ENCODE assay signal across 10 cellular contexts in genomic region chr2:157625311-157625710, GRCh38. TPM values are rescaled to one million over a fixed set of nuclear protein-coding genes. Genes with fewer than 3 reads are reported as not detected.
DNase-seq lines count a peak whose midpoint lies in the region; ATAC-seq lines count a peak whose summit lies in the region.
"Had no signal": no experiment of that assay in that cellular context is flagged by ENCODE, and none has a peak within 500 bp of the region (broad histone marks: within the 10 kb centered on the region; RNA-seq: fewer than 3 reads in every experiment).

No MANE protein-coding gene starts in this region.

- H3K27ac ChIP-seq in naive thymus-derived CD4-positive, alpha-beta T cell (ENCODE audit: low read depth, low read length) = peak overlapping the region; percentile 53
- H3K27ac ChIP-seq in right cardiac atrium (ENCODE audit: low read length) = no peak overlapping the region
- H3K27ac ChIP-seq: esophagus muscularis mucosa, pancreas had no signal

- intact Hi-C loops in naive thymus-derived CD4-positive, alpha-beta T cell (cut with micrococcal nuclease) = loop anchor here (1.0 to 10.0 kb wide), 13 partner anchors 8 to 1283 kb away; partner anchors contain the start of genes ACVR1 (in 1 of the 2), CCDC148 (in 1 of the 2) and PKP4 (in 1 of the 2)
- intact Hi-C loops in right cardiac atrium (cut with DNase I) = no loop called here

- ATAC-seq in activated CD8-positive, alpha-beta memory T cell treated with anti-CD3 and anti-CD28 coated beads, Interleukin-2, amount 10 ng/mL, durations not matched to agents 7 days and 5 days = peak; percentile 15
- peak; percentile 7 for ATAC-seq in activated naive CD8-positive, alpha-beta T cell treated with anti-CD3 and anti-CD28 coated beads, Interleukin-2, amount 50 U/mL, for 24 hours
- no peak for ATAC-seq in naive thymus-derived CD4-positive, alpha-beta T cell
- no peak for ATAC-seq in HG03025 (IDR thresholded peaks at IDR 0.05; ENCODE audit: low FRiP score, unreplicated experiment)
- ATAC-seq in right cardiac atrium = no peak
- ATAC-seq: pancreas had no signal

- H3K36me3 ChIP-seq in naive thymus-derived CD4-positive, alpha-beta T cell (ENCODE audit: control insufficient read depth in 2 of 3, insufficient read depth in 3 of 3, low read length in 3 of 3) = peaks cover 0 to 6% (median 0%) of the 10 kb centered on the region in 3 experiments
- H3K36me3 ChIP-seq: esophagus muscularis mucosa, pancreas had no signal

- no peak for DNase-seq in activated CD8-positive, alpha-beta memory T cell treated with anti-CD3 and anti-CD28 coated beads, Interleukin-2, amount 10 ng/mL, durations not matched to agents 7 days and 5 days
- DNase-seq in activated CD8-positive, alpha-beta memory T cell treated with anti-CD3 and anti-CD28 coated beads for 24 hours = no peak
- DNase-seq in M059J (ENCODE audit: low read depth) (peak; percentile 16), NCI-H1105 (lab: John Stamatoyannopoulos, UW) (no peak), right cardiac atrium (no peak)
- no peak for DNase-seq in activated naive CD8-positive, alpha-beta T cell treated with anti-CD3 and anti-CD28 coated beads, Interleukin-2, amount 50 U/mL, for 24 hours
- DNase-seq in naive thymus-derived CD4-positive, alpha-beta T cell = peak in 7 of 9 donors; percentile 14 to 52 (median 36)
- DNase-seq: pancreas had no signal

- peak overlapping the region; percentile 12 for H3K4me3 ChIP-seq in naive thymus-derived CD4-positive, alpha-beta T cell (ENCODE audit: low read length)
- no peak overlapping the region for H3K4me3 ChIP-seq in right cardiac atrium (ENCODE audit: low read length)
- H3K4me3 ChIP-seq: esophagus muscularis mucosa, pancreas had no signal

- peak overlapping the region; percentile 40 for H3K4me3 Mint-ChIP-seq in activated CD8-positive, alpha-beta memory T cell treated with anti-CD3 and anti-CD28 coated beads, Interleukin-2, amount 10 ng/mL, durations not matched to agents 7 days and 5 days
- peak overlapping the region; percentile 40 for H3K4me3 Mint-ChIP-seq in activated naive CD8-positive, alpha-beta T cell treated with anti-CD3 and anti-CD28 coated beads, Interleukin-2, amount 50 U/mL, for 24 hours
- peak overlapping the region; percentile 60 to 99 (median 78) for H3K4me3 Mint-ChIP-seq in naive thymus-derived CD4-positive, alpha-beta T cell

- peaks cover 10% of the 10 kb centered on the region for H3K36me3 Mint-ChIP-seq in activated CD8-positive, alpha-beta memory T cell treated with anti-CD3 and anti-CD28 coated beads, Interleukin-2, amount 10 ng/mL, durations not matched to agents 7 days and 5 days
- no peaks in the 10 kb centered on the region for H3K36me3 Mint-ChIP-seq in activated naive CD8-positive, alpha-beta T cell treated with anti-CD3 and anti-CD28 coated beads, Interleukin-2, amount 50 U/mL, for 24 hours (ENCODE audit: low read depth)
- H3K36me3 Mint-ChIP-seq in naive thymus-derived CD4-positive, alpha-beta T cell = peaks cover 0 to 19% (median 0%) of the 10 kb centered on the region in 5 donors

- POLR2A ChIA-PET in naive thymus-derived CD4-positive, alpha-beta T cell (lab: Charles Lee) = interaction anchor here (1.0 kb wide), 1 partner anchor 182 kb away, joined by 3 read pairs; the partner anchor contains the start of gene CYTIP

- CTCF ChIA-PET in activated CD8-positive, alpha-beta memory T cell treated with anti-CD3 and anti-CD28 coated beads, Interleukin-2, amount 10 ng/mL, durations not matched to agents 7 days and 5 days (lab: Charles Lee) = interaction anchor here (0.8 to 5.9 kb wide), 4 partner anchors 9 to 133 kb away, joined by 3 to 29 read pairs (median 4); no protein-coding TSS in a partner anchor
- CTCF ChIA-PET in naive thymus-derived CD4-positive, alpha-beta T cell (lab: Charles Lee) = interaction anchor here (0.9 to 1.0 kb wide), 4 partner anchors 29 to 832 kb away, joined by 3 to 6 read pairs (median 4); no protein-coding TSS in a partner anchor

- H3K4me1 Mint-ChIP-seq in activated CD8-positive, alpha-beta memory T cell treated with anti-CD3 and anti-CD28 coated beads, Interleukin-2, amount 10 ng/mL, durations not matched to agents 7 days and 5 days = peaks cover 32% of the 10 kb centered on the region
- H3K4me1 Mint-ChIP-seq in activated naive CD8-positive, alpha-beta T cell treated with anti-CD3 and anti-CD28 coated beads, Interleukin-2, amount 50 U/mL, for 24 hours = peaks cover 28% of the 10 kb centered on the region
- peaks cover 18 to 45% (median 44%) of the 10 kb centered on the region in 7 donors for H3K4me1 Mint-ChIP-seq in naive thymus-derived CD4-positive, alpha-beta T cell

- H3K27ac Mint-ChIP-seq in activated CD8-positive, alpha-beta memory T cell treated with anti-CD3 and anti-CD28 coated beads, Interleukin-2, amount 10 ng/mL, durations not matched to agents 7 days and 5 days = peak overlapping the region; percentile 68
- no peak overlapping the region for H3K27ac Mint-ChIP-seq in activated naive CD8-positive, alpha-beta T cell treated with anti-CD3 and anti-CD28 coated beads, Interleukin-2, amount 50 U/mL, for 24 hours
- peak overlapping the region; percentile 53 to 88 (median 82) for H3K27ac Mint-ChIP-seq in naive thymus-derived CD4-positive, alpha-beta T cell

- peaks cover 21% of the 10 kb centered on the region for H3K27me3 Mint-ChIP-seq in activated CD8-positive, alpha-beta memory T cell treated with anti-CD3 and anti-CD28 coated beads, Interleukin-2, amount 10 ng/mL, durations not matched to agents 7 days and 5 days
- peaks cover 18% of the 10 kb centered on the region for H3K27me3 Mint-ChIP-seq in activated naive CD8-positive, alpha-beta T cell treated with anti-CD3 and anti-CD28 coated beads, Interleukin-2, amount 50 U/mL, for 24 hours
- H3K27me3 Mint-ChIP-seq in naive thymus-derived CD4-positive, alpha-beta T cell = peaks cover 0 to 42% (median 3%) of the 10 kb centered on the region in 5 donors

- H3K4me1 ChIP-seq in naive thymus-derived CD4-positive, alpha-beta T cell (ENCODE audit: control insufficient read depth in 2 of 2, insufficient read depth in 2 of 2, low read length in 2 of 2) = peaks cover 4 to 24% of the 10 kb centered on the region in 2 donors
- H3K4me1 ChIP-seq in right cardiac atrium (ENCODE audit: control insufficient read depth, insufficient read depth, low read length) = peaks cover 3% of the 10 kb centered on the region
- H3K4me1 ChIP-seq: pancreas had no signal

- H3K9me3 Mint-ChIP-seq in activated CD8-positive, alpha-beta memory T cell treated with anti-CD3 and anti-CD28 coated beads, Interleukin-2, amount 10 ng/mL, durations not matched to agents 7 days and 5 days (ENCODE audit: low read depth) = peaks cover 10% of the 10 kb centered on the region
- peaks cover 10% of the 10 kb centered on the region for H3K9me3 Mint-ChIP-seq in activated naive CD8-positive, alpha-beta T cell treated with anti-CD3 and anti-CD28 coated beads, Interleukin-2, amount 50 U/mL, for 24 hours
- peaks cover 0 to 16% (median 0%) of the 10 kb centered on the region in 11 donors for H3K9me3 Mint-ChIP-seq in naive thymus-derived CD4-positive, alpha-beta T cell

- no peaks in the 10 kb centered on the region for H3K9me3 ChIP-seq in naive thymus-derived CD4-positive, alpha-beta T cell (ENCODE audit: control insufficient read depth in 2 of 3, low read length in 3 of 3)
- no peaks in the 10 kb centered on the region for H3K9me3 ChIP-seq in right cardiac atrium (ENCODE audit: control insufficient read depth, low read length)
- H3K9me3 ChIP-seq: pancreas had no signal

- no peaks in the 10 kb centered on the region for H3K27me3 ChIP-seq in naive thymus-derived CD4-positive, alpha-beta T cell (ENCODE audit: control insufficient read depth in 2 of 2, insufficient read depth in 2 of 2, low read length in 2 of 2)
- H3K27me3 ChIP-seq in right cardiac atrium (ENCODE audit: control insufficient read depth, insufficient read depth) = no peaks in the 10 kb centered on the region
- H3K27me3 ChIP-seq: pancreas had no signal

RNA-seq across cellular contexts. Expression of gene ACVR1C, which starts 3.4 kb away (rescaled TPM):
- 1 to 10 TPM; 1.2 to 2.4 TPM for total RNA-seq in activated CD8-positive, alpha-beta memory T cell treated with anti-CD3 and anti-CD28 coated beads, Interleukin-2, amount 10 ng/mL, durations not matched to agents 7 days and 5 days
- total RNA-seq in M059J (2014; rRNA removed; shearing (Covaris generic)) = 0.10 TPM in 1 of 2 replicates, not detected in the other
- 10 to 100 TPM in 1 of 5 experiments, 1 to 10 TPM in 3, under 1 TPM in 1; 0.73 to 11.4 (median 8.9) TPM for total RNA-seq in naive thymus-derived CD4-positive, alpha-beta T cell
- 1 to 10 TPM; 2.3 to 2.4 TPM for polyA plus RNA-seq in naive thymus-derived CD4-positive, alpha-beta T cell
- total RNA-seq in right cardiac atrium = 1 to 10 TPM in 3 of 4 donors, under 1 TPM in 1; 0.69 to 2.9 (median 1.1) TPM
- polyA plus RNA-seq in right cardiac atrium = 0.36 TPM

Comparison
In these comparisons a context has a peak if more than half of its experiments do, and no peak if none do; other contexts are left out.
1. ATAC-seq: peak in activated CD8-positive, alpha-beta memory T cell treated with anti-CD3 and anti-CD28 coated beads, Interleukin-2, amount 10 ng/mL, durations not matched to agents 7 days and 5 days (single experiment) and activated naive CD8-positive, alpha-beta T cell treated with anti-CD3 and anti-CD28 coated beads, Interleukin-2, amount 50 U/mL, for 24 hours (single experiment); none in naive thymus-derived CD4-positive, alpha-beta T cell (single experiment), HG03025 (single experiment) and right cardiac atrium (0 of 2).
2. DNase-seq: peak in M059J (single experiment) and naive thymus-derived CD4-positive, alpha-beta T cell (7 of 9); none in activated CD8-positive, alpha-beta memory T cell treated with anti-CD3 and anti-CD28 coated beads, Interleukin-2, amount 10 ng/mL, durations not matched to agents 7 days and 5 days (single experiment), activated CD8-positive, alpha-beta memory T cell treated with anti-CD3 and anti-CD28 coated beads for 24 hours (single experiment), activated naive CD8-positive, alpha-beta T cell treated with anti-CD3 and anti-CD28 coated beads, Interleukin-2, amount 50 U/mL, for 24 hours (single experiment), NCI-H1105 (single experiment) and right cardiac atrium (0 of 3).
3. intact Hi-C loops: an anchor here in naive thymus-derived CD4-positive, alpha-beta T cell (1.0 to 10.0 kb wide); none called in right cardiac atrium.
4. Peak in every context shown above with its lines, with median percentiles within 50 percentile points of each other: H3K4me3 Mint-ChIP-seq.